In genomic region chr4:100848865-100849264, GRCh38 we compare ENCODE assay signal across 8 cellular contexts.
DNase-seq lines count a peak whose midpoint lies in the region; ATAC-seq, FAIRE-seq and TF ChIP-seq lines count a peak whose summit lies in the region.

No MANE protein-coding gene starts in this region.

- no peaks in the 10 kb centered on the region for H3K27me3 ChIP-seq in gastroesophageal sphincter

- TF ChIP-seq POLR2A in H54 (IDR thresholded peaks at IDR 0.05; ENCODE audit: low read depth, low read length) (no peak), gastroesophageal sphincter (IDR thresholded peaks at IDR 0.05) (no peak)

- H3K27ac ChIP-seq in cingulate gyrus (ENCODE audit: low read depth, low read length) (peak overlapping the region; percentile 78), coronary artery (no peak overlapping the region), gastroesophageal sphincter (no peak overlapping the region)

- no peaks in the 10 kb centered on the region for H3K36me3 ChIP-seq in gastroesophageal sphincter

- H3K4me3 ChIP-seq in coronary artery (no peak overlapping the region), gastroesophageal sphincter (no peak overlapping the region)

- no peaks in the 10 kb centered on the region for H3K4me1 ChIP-seq in gastroesophageal sphincter

- no peak for TF ChIP-seq EP300 in gastroesophageal sphincter (IDR thresholded peaks at IDR 0.05)

- TF ChIP-seq CTCF in GM12872 (IDR thresholded peaks at IDR 0.05; ENCODE audit: insufficient read depth, low read depth, low read length) (peak; percentile 49; the same call in 2 of the 3 replicates), coronary artery (IDR thresholded peaks at IDR 0.05) (no peak), gastroesophageal sphincter (IDR thresholded peaks at IDR 0.05) (no peak)

- ATAC-seq in GM19468 (IDR thresholded peaks at IDR 0.05; ENCODE audit: extremely low read depth, unreplicated experiment) (peak; percentile 38), HG03558 (IDR thresholded peaks at IDR 0.05; ENCODE audit: extremely low read depth, unreplicated experiment) (peak; percentile 56), gastroesophageal sphincter (no peak)

- FAIRE-seq in H54 (lab: Jason Lieb, UNC), result no peak

- DNase-seq in coronary artery (ENCODE audit: low spot score) (no peak), H54 (ENCODE audit: insufficient read length, low spot score) (no peak), CD1c-positive myeloid dendritic cell (ENCODE audit: extremely low spot score) (no peak)

- WGBS in gastroesophageal sphincter (ENCODE audit: low coverage in 1 of 2), 2 donors, result 89 to 100% methylated on average over 1 to 2 of the region's 2 CpGs

- H3K9me3 ChIP-seq in gastroesophageal sphincter, result no peaks in the 10 kb centered on the region
